Comparison of ENCODE assay signal across 10 cellular contexts in the genomic region with DNA sequence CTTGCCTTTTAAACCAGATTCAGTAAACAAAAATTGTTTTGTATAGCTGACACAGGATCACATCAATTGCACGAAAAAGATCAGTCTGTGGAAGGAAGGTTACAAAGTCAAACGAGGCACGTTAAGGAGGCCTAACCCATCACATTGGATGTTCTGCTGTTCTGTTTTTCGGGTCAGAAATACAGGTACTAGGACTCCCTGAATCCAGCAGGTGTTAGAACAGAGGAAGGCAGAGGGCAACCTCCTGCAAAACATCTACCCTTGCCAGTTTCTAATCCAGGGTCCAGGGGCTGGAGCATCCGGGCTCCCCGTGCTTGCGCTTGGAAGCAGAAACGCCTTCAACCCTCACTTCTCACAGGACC.
DNase-seq lines count a peak whose midpoint lies in the region; ATAC-seq, FAIRE-seq and TF ChIP-seq lines count a peak whose summit lies in the region.
"Had no signal": no experiment of that assay in that cellular context is flagged by ENCODE, and none has a peak within 500 bp of the region (broad histone marks: within the 10 kb centered on the region; RNA-seq: fewer than 3 reads in every experiment).

No MANE protein-coding gene starts in this region.

- peaks cover 4 to 8% of the 10 kb centered on the region in 2 donors for H3K9me3 Mint-ChIP-seq in effector memory CD8-positive, alpha-beta T cell
- H3K9me3 Mint-ChIP-seq: activated CD4-positive, alpha-beta T cell treated with anti-CD3 and anti-CD28 coated beads, Interleukin-2, amount 10 ng/mL, durations not matched to agents 24 days and 14 days had no signal

- no peak overlapping the region for H3K27ac ChIP-seq in HUES48 (ENCODE audit: low read depth, low read length)
- no peak overlapping the region for H3K27ac ChIP-seq in esophagus squamous epithelium
- H3K27ac ChIP-seq in parathyroid adenoma = no peak overlapping the region
- H3K27ac ChIP-seq: RWPE1 had no signal

- no peak for FAIRE-seq in H54 (lab: Jason Lieb, UNC)

- peaks cover 22 to 59% of the 10 kb centered on the region in 2 donors for H3K27me3 Mint-ChIP-seq in effector memory CD8-positive, alpha-beta T cell

- TF ChIP-seq CTCF in esophagus squamous epithelium (IDR thresholded peaks at IDR 0.05) = no peak
- TF ChIP-seq CTCF in parathyroid adenoma (IDR thresholded peaks at IDR 0.05) = no peak

- H2AFZ ChIP-seq in parathyroid adenoma = no peak overlapping the region

- no peak overlapping the region for H3K4me3 Mint-ChIP-seq in effector memory CD8-positive, alpha-beta T cell

- TF ChIP-seq POLR2A in esophagus squamous epithelium (IDR thresholded peaks at IDR 0.05) (no peak), H54 (IDR thresholded peaks at IDR 0.05; ENCODE audit: low read depth, low read length) (no peak)

- WGBS in esophagus squamous epithelium, 2 donors = 34 to 41% methylated on average over 4 of the region's 8 CpGs

- no peak for ATAC-seq in HG03565 (IDR thresholded peaks at IDR 0.05; ENCODE audit: unreplicated experiment)
- ATAC-seq in effector memory CD8-positive, alpha-beta T cell (replicated peaks) = no peak

- H3K4me1 ChIP-seq in HUES48 (ENCODE audit: control insufficient read depth, insufficient read depth, low read length) = 0 out of 2 replicates have a peak, but pooled peaks cover 6% of the 10 kb centered on the region
- H3K4me1 ChIP-seq in esophagus squamous epithelium = peaks cover 6 to 17% (median 9%) of the 10 kb centered on the region in 3 donors
- no peaks in the 10 kb centered on the region for H3K4me1 ChIP-seq in parathyroid adenoma

- H3K79me2 ChIP-seq in parathyroid adenoma = no peaks in the 10 kb centered on the region

- H3K9me3 ChIP-seq in HUES48 (ENCODE audit: control insufficient read depth, insufficient read depth, low read length) (no peaks in the 10 kb centered on the region), esophagus squamous epithelium (no peaks in the 10 kb centered on the region), parathyroid adenoma (ENCODE audit: control insufficient read depth, low read length) (no peaks in the 10 kb centered on the region)

- intact Hi-C loops in esophagus squamous epithelium (cut with DNase I) = no loop called here

- H3K4me3 ChIP-seq in GM08714 (ENCODE audit: low read length) (peak overlapping the region; percentile 44; the same call in 1 of the 2 replicates), HUES48 (ENCODE audit: low read depth, low read length) (peak overlapping the region; percentile 74), esophagus squamous epithelium (peak overlapping the region; percentile 46 to 77 (median 52)), parathyroid adenoma (ENCODE audit: low read depth, low read length) (peak overlapping the region; percentile 49)

- peaks cover 13% of the 10 kb centered on the region for H3K27me3 ChIP-seq in HUES48 (ENCODE audit: control insufficient read depth, insufficient read depth, low read length)
- peaks cover 0 to 10% (median 0%) of the 10 kb centered on the region in 4 donors for H3K27me3 ChIP-seq in esophagus squamous epithelium
- H3K27me3 ChIP-seq in parathyroid adenoma (ENCODE audit: control insufficient read depth, insufficient read depth, low read length) = no peaks in the 10 kb centered on the region

- no peaks in the 10 kb centered on the region for H3K36me3 ChIP-seq in HUES48 (ENCODE audit: control insufficient read depth, insufficient read depth, low read length)
- H3K36me3 ChIP-seq in esophagus squamous epithelium = no peaks in the 10 kb centered on the region
- H3K36me3 ChIP-seq in parathyroid adenoma (ENCODE audit: control insufficient read depth, insufficient read depth, low read length) = no peaks in the 10 kb centered on the region

- H3K9ac ChIP-seq in HUES48 (ENCODE audit: low read depth, low read length) (no peak overlapping the region), parathyroid adenoma (no peak overlapping the region)

- peaks cover 3% of the 10 kb centered on the region for H3K36me3 Mint-ChIP-seq in effector memory CD8-positive, alpha-beta T cell (ENCODE audit: insufficient read depth)

- peaks cover 0 to 5% of the 10 kb centered on the region in 2 donors for H3K4me1 Mint-ChIP-seq in effector memory CD8-positive, alpha-beta T cell (ENCODE audit: low read depth in 2 of 2)

- DNase-seq in esophagus squamous epithelium (lab: John Stamatoyannopoulos, UW) (no peak), H54 (ENCODE audit: insufficient read length, low spot score) (no peak), SK-N-DZ (ENCODE audit: low spot score) (no peak)
- no peak for DNase-seq in effector memory CD8-positive, alpha-beta T cell

- H3K27ac Mint-ChIP-seq in effector memory CD8-positive, alpha-beta T cell = no peak overlapping the region
- H3K27ac Mint-ChIP-seq: activated CD4-positive, alpha-beta T cell treated with anti-CD3 and anti-CD28 coated beads, Interleukin-2, amount 10 ng/mL, durations not matched to agents 24 days and 14 days had no signal

- H3K4me2 ChIP-seq in parathyroid adenoma (ENCODE audit: low read length) = peak overlapping the region; percentile 88
